Comparison of ENCODE assay signal across 10 cellular contexts in the genomic region with DNA sequence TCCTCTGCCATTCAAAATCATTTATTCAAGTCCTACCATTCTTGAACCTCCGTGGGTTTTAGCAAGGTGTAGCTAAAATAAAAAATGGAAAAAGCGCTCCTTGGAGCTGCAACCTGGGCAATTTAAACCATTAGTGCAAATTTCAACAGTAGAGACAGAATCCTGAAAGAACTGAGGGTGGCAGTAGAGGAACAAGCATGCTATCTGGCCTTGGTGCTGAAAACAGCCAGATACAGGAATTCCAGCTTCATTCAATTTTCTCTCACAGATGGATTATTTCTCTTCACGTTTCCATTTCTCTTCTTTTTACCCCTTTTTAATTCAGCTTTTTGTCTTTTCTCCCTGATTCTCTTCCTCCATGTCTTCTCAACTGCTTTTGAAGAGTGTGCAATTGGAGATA.
DNase-seq lines count a peak whose midpoint lies in the region; TF ChIP-seq lines count a peak whose summit lies in the region.
"Had no signal": no experiment of that assay in that cellular context is flagged by ENCODE, and none has a peak within 500 bp of the region (broad histone marks: within the 10 kb centered on the region; RNA-seq: fewer than 3 reads in every experiment).

No MANE protein-coding gene starts in this region.

- H3K4me3 Mint-ChIP-seq in neural crest cell = no peak overlapping the region

- no peaks in the 10 kb centered on the region for H3F3A ChIP-seq in DOHH2 (ENCODE audit: control insufficient read depth, insufficient read depth)

- no peaks in the 10 kb centered on the region for H4K20me1 ChIP-seq in DOHH2 (ENCODE audit: control insufficient read depth, insufficient read depth, low read depth, low read length)

- H3K27ac Mint-ChIP-seq in neural crest cell (ENCODE audit: unreplicated experiment) = no peak overlapping the region

- no peaks in the 10 kb centered on the region for H3K36me3 ChIP-seq in DOHH2 (ENCODE audit: control insufficient read depth, low read length)
- no peaks in the 10 kb centered on the region for H3K36me3 ChIP-seq in tibial artery

- H3K9me3 ChIP-seq in DOHH2 (ENCODE audit: control insufficient read depth, insufficient read depth, low read length) = no peaks in the 10 kb centered on the region
- H3K9me3 ChIP-seq in tibial artery = peaks cover 0 to 4% (median 0%) of the 10 kb centered on the region in 3 donors

- no peak for TF ChIP-seq POLR2A in NB4 (IDR thresholded peaks at IDR 0.05; ENCODE audit: extremely low read depth, insufficient read length)

- intact Hi-C loops in tibial artery (cut with DNase I; ENCODE audit: low total_unique reads) = no loop called here

- DNase-seq in NB4 (ENCODE audit: low read depth) = peak; percentile 38
- DNase-seq in dedifferentiated amniotic fluid mesenchymal stem cell (ENCODE audit: extremely low spot score) = peak; percentile 18
- DNase-seq in neural crest cell (ENCODE audit: low read depth, low spot score) = no peak
- DNase-seq in tibial artery = no peak
- DNase-seq in T-helper 2 cell = no peak
- no peak for DNase-seq in DMS79 treated with DMSO at 0.1 percent for 48 hours (lab: John Stamatoyannopoulos, UW)
- DNase-seq in NCI-H2196 treated with DMSO at 0.1 percent for 48 hours (lab: John Stamatoyannopoulos, UW; ENCODE audit: unreplicated experiment) = no peak
- DNase-seq: activated naive CD4-positive, alpha-beta T cell treated with anti-CD3 and anti-CD28 coated beads, Interleukin-2, amount 50 U/mL, for 16 hours; NCI-H1417 treated with DMSO at 0.1 percent for 48 hours had no signal

- no peaks in the 10 kb centered on the region for H3K36me3 Mint-ChIP-seq in neural crest cell (ENCODE audit: low read depth)

- H3K4me3 ChIP-seq in DOHH2 (ENCODE audit: low read length) (no peak overlapping the region), NB4 (ENCODE audit: low read depth, low read length) (no peak overlapping the region), tibial artery (no peak overlapping the region)

- no peak overlapping the region for H3K4me2 ChIP-seq in DOHH2 (ENCODE audit: low read length)

- no peaks in the 10 kb centered on the region for H3K4me1 Mint-ChIP-seq in neural crest cell

- peaks cover 12% of the 10 kb centered on the region for H3K4me1 ChIP-seq in DOHH2 (ENCODE audit: control insufficient read depth, low read length)
- H3K4me1 ChIP-seq in tibial artery = no peaks in the 10 kb centered on the region

- H3K27me3 ChIP-seq in DOHH2 (ENCODE audit: control insufficient read depth, low read length) = no peaks in the 10 kb centered on the region
- no peaks in the 10 kb centered on the region for H3K27me3 ChIP-seq in tibial artery

- H3K9me3 Mint-ChIP-seq in neural crest cell = no peaks in the 10 kb centered on the region

- H3K27me3 Mint-ChIP-seq in neural crest cell (ENCODE audit: low read depth) = peaks cover 44% of the 10 kb centered on the region

- no peaks in the 10 kb centered on the region for H3K9me2 ChIP-seq in DOHH2 (replicated peaks; ENCODE audit: control insufficient read depth, low read length)

- H3K27ac ChIP-seq in DOHH2 (ENCODE audit: low read depth, low read length) = no peak overlapping the region
- H3K27ac ChIP-seq in tibial artery = no peak overlapping the region

- H3K79me2 ChIP-seq in DOHH2 (ENCODE audit: control insufficient read depth, low read length) = no peaks in the 10 kb centered on the region

- TF ChIP-seq CTCF in DOHH2 (IDR thresholded peaks at IDR 0.05; ENCODE audit: low read depth, low read length, poor library complexity, severe bottlenecking) (peak; percentile 45), NB4 (IDR thresholded peaks at IDR 0.05; ENCODE audit: low read depth, low read length) (peak; percentile 42), neural crest cell (conservative IDR thresholded peaks at IDR 0.05) (peak; percentile 68), tibial artery (IDR thresholded peaks at IDR 0.05) (no peak)

Comparison
In these comparisons a context has a peak if more than half of its experiments do, and no peak if none do; other contexts are left out.
1. CTCF ChIP-seq: peak in DOHH2 (single experiment), NB4 (single experiment) and neural crest cell (single experiment); none in tibial artery (0 of 2).
2. DNase-seq: peak in NB4 (single experiment) and dedifferentiated amniotic fluid mesenchymal stem cell (single experiment); none in neural crest cell (single experiment), tibial artery (0 of 2), T-helper 2 cell (0 of 5), DMS79 treated with DMSO at 0.1 percent for 48 hours (single experiment) and NCI-H2196 treated with DMSO at 0.1 percent for 48 hours (single experiment).